In the genomic region with DNA sequence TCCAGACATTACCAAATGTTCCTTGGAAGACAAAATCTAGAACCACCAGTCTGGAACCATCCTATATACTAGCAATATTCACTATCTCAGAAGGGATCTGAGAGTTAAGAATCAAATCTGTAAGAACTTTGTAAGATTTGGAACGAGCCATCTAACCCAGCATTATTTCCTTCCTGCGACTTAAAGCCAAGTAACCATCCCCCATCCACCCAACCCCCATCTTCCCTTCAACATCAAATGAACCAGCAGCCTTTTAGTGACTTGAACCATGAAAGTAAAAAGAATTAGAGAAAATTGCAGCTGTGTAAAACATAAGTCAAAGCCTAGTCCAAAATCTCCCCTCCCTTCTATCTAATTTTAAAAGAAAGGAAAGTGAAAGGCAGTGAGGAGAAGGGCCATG, we compare ENCODE assay signal across 20 cellular contexts.
"Had no signal": no experiment of that assay in that cellular context is flagged by ENCODE, and none has a peak within 500 bp of the region (broad histone marks: within the 10 kb centered on the region; RNA-seq: fewer than 3 reads in every experiment).

No MANE protein-coding gene starts in this region.

- H3K9me3 Mint-ChIP-seq: central memory CD8-positive, alpha-beta T cell; naive B cell; neural progenitor cell; stimulated activated naive CD8-positive, alpha-beta T cell treated with anti-CD3 and anti-CD28 coated beads, Interleukin-15, Interleukin-2, amounts not matched to agents 100 ng/mL and 50 ng/mL, for 24 hours had no signal

- H3K36me3 Mint-ChIP-seq: naive B cell, neural progenitor cell had no signal

- DNase-seq: activated gamma-delta T cell treated with Interleukin-2 at 50 U/mL for 16 hours; cortex of kidney; effector CD8-positive, alpha-beta T cell; gastrocnemius medialis; heart left ventricle; mucosa of descending colon; naive B cell; SW 1271; T-helper 9 cell; transverse colon had no signal

- H3K27ac Mint-ChIP-seq: neural progenitor cell; progenitor cell of endocrine pancreas; stimulated activated naive CD8-positive, alpha-beta T cell treated with anti-CD3 and anti-CD28 coated beads, Interleukin-15, Interleukin-2, amounts not matched to agents 100 ng/mL and 50 ng/mL, for 24 hours had no signal

- H3K4me1 Mint-ChIP-seq: central memory CD8-positive, alpha-beta T cell; naive B cell; neural progenitor cell had no signal

- H3K27me3 ChIP-seq: ascending aorta, gastrocnemius medialis, neural progenitor cell, right atrium auricular region, transverse colon, vagina had no signal

- H2AFZ ChIP-seq: neural progenitor cell had no signal

- H3K27me3 Mint-ChIP-seq: central memory CD8-positive, alpha-beta T cell; naive B cell; progenitor cell of endocrine pancreas; stimulated activated naive CD8-positive, alpha-beta T cell treated with anti-CD3 and anti-CD28 coated beads, Interleukin-15, Interleukin-2, amounts not matched to agents 100 ng/mL and 50 ng/mL, for 24 hours had no signal

- H3K27ac ChIP-seq: ascending aorta, gastrocnemius medialis, neural progenitor cell, right atrium auricular region, skin epidermis, transverse colon, vagina had no signal

- ATAC-seq: activated CD4-positive, CD25-positive, alpha-beta regulatory T cell treated with anti-CD3 and anti-CD28 coated beads, Interleukin-2, amount 50 U/mL, for 24 hours; esophagus mucosa; gastrocnemius medialis; heart left ventricle; mucosa of descending colon had no signal

- H3K4me3 ChIP-seq: ascending aorta, gastrocnemius medialis, heart left ventricle, mucosa of descending colon, neural progenitor cell, right atrium auricular region, skin epidermis, transverse colon, vagina had no signal

- H3K4me2 ChIP-seq: neural progenitor cell had no signal

- H3K4me3 Mint-ChIP-seq: central memory CD8-positive, alpha-beta T cell; naive B cell; neural progenitor cell; stimulated activated naive CD8-positive, alpha-beta T cell treated with anti-CD3 and anti-CD28 coated beads, Interleukin-15, Interleukin-2, amounts not matched to agents 100 ng/mL and 50 ng/mL, for 24 hours had no signal

- H3K9me3 ChIP-seq: ascending aorta, gastrocnemius medialis, heart left ventricle, mucosa of descending colon, right atrium auricular region, transverse colon, vagina had no signal

- H3K4me1 ChIP-seq: ascending aorta, gastrocnemius medialis, neural progenitor cell, right atrium auricular region, vagina had no signal

- H3K36me3 ChIP-seq: ascending aorta, gastrocnemius medialis, neural progenitor cell, right atrium auricular region, transverse colon, vagina had no signal

- H3K9ac ChIP-seq: neural progenitor cell had no signal
